Comparison of ENCODE assay signal across 23 cellular contexts in the genomic region with DNA sequence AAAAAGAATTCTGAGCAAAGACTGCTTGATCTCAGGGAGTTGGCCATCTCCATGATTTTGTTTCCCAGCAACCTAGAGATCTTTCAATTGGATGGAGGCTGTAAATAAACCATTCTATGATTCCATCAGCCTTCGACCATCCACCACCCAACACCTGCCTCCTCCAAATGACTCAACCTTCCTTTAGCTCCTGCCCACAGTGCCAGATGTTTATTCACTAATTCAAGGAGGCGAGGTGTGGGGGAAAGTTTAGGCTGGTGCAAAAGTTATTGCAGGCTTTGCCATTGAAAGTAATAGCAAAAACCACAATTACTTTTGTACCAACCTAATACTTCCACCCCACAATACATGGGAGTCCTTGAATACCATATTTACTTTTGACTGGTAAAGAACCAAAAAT.
"Had no signal": no experiment of that assay in that cellular context is flagged by ENCODE, and none has a peak within 500 bp of the region (broad histone marks: within the 10 kb centered on the region; RNA-seq: fewer than 3 reads in every experiment).

No MANE protein-coding gene starts in this region.

- DNase-seq: IMR-90, Karpas-422, KG1, MG63, NCI-H1092, NCI-H1105 treated with DMSO at 0.1 percent for 48 hours, NCI-H1417 treated with DMSO at 0.1 percent for 48 hours, NCI-H146, NCI-H1694 treated with DMSO at 0.1 percent for 48 hours, NCI-H1930, NCI-H2081, NCI-H2107, NCI-H2171 treated with DMSO at 0.1 percent for 48 hours, NCI-H345, NCI-H446 treated with DMSO at 0.1 percent for 48 hours, NCI-H510A treated with DMSO at 0.1 percent for 48 hours, NCI-H526, NCI-H748 treated with DMSO at 0.1 percent for 48 hours, PC-3 had no signal

- H3K4me3 ChIP-seq: MG63 had no signal

- H3K36me3 ChIP-seq: MG63 had no signal

- H3K9me3 ChIP-seq: MG63 had no signal

- H3K27me3 ChIP-seq: MG63 had no signal

- ATAC-seq: HepG2, Panc1, PC-3, Right ventricle myocardium inferior, SK-N-SH treated with all-trans-retinoic acid at 6 μM for 48 hours had no signal
